Comparison of ENCODE assay signal across 19 cellular contexts in the genomic region with DNA sequence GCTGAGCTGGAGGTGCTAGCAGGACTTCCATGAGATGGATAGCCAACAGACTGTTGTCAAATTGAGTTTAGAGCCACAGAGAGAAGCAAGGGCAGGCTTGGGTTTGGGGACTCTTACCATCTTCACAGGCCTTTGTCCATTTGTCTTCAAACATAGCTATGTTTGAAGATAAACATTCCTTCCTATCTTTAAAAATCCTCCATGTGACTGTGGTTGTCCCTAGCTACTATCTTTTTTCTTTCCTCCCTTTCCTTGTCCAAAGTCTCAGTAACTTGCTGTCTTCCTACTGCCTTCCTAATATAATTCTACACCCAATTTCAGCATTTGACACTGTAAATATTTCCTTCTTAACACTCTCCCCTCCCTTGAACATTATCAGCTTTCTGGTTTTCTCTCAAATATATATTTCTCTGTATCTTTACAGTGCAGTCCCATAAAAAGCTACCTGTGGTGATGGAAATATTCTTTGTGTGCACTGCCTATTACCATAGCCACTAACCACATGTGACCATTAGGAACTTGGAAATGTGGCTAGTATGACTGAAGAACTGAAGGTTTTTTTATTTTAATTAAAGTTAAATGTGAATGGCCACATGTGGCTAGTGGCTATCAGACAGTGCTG. TPM values are rescaled to one million over a fixed set of nuclear protein-coding genes. Genes with fewer than 3 reads are reported as not detected.
DNase-seq lines count a peak whose midpoint lies in the region; ATAC-seq and TF ChIP-seq lines count a peak whose summit lies in the region.
"Had no signal": no experiment of that assay in that cellular context is flagged by ENCODE, and none has a peak within 500 bp of the region (broad histone marks: within the 10 kb centered on the region; RNA-seq: fewer than 3 reads in every experiment).

No MANE protein-coding gene starts in this region.

- CTCF ChIA-PET in activated CD8-positive, alpha-beta T cell treated with anti-CD3 and anti-CD28 coated beads, Interleukin-2, amount 10 ng/mL, durations not matched to agents 7 days and 5 days (lab: Charles Lee) = interaction anchor here (0.9 to 1.5 kb wide), 2 partner anchors 23 to 68 kb away, joined by 3 to 4 read pairs; no protein-coding TSS in a partner anchor

- no peak for DNase-seq in activated naive CD8-positive, alpha-beta T cell treated with anti-CD3 and anti-CD28 coated beads, Interleukin-2, amount 50 U/mL, for 24 hours
- no peak for DNase-seq in activated naive CD8-positive, alpha-beta T cell treated with anti-CD3 and anti-CD28 coated beads for 36 hours
- DNase-seq in OCI-M1 (lab: John Stamatoyannopoulos, UW) = peak; percentile 34
- DNase-seq in activated CD8-positive, alpha-beta T cell treated with anti-CD3 and anti-CD28 coated beads, Interleukin-2, amount 10 ng/mL, durations not matched to agents 7 days and 5 days = no peak
- no peak for DNase-seq in T-helper 1 cell
- DNase-seq: 8988T; CD4-positive, alpha-beta memory T cell; DMS79; H7; KBM-7; NCI-H1436; NCI-H2029 treated with DMSO at 0.1 percent for 48 hours; NCI-H2171 treated with DMSO at 0.1 percent for 48 hours; NCI-H446 treated with DMSO at 0.1 percent for 48 hours; NCI-H748 treated with DMSO at 0.1 percent for 48 hours; PC-3 had no signal

- H3K9me3 Mint-ChIP-seq in activated naive CD8-positive, alpha-beta T cell treated with anti-CD3 and anti-CD28 coated beads, Interleukin-2, amount 50 U/mL, for 24 hours = no peaks in the 10 kb centered on the region
- no peaks in the 10 kb centered on the region for H3K9me3 Mint-ChIP-seq in activated naive CD8-positive, alpha-beta T cell treated with anti-CD3 and anti-CD28 coated beads for 36 hours
- no peaks in the 10 kb centered on the region for H3K9me3 Mint-ChIP-seq in activated CD8-positive, alpha-beta T cell treated with anti-CD3 and anti-CD28 coated beads, Interleukin-2, amount 10 ng/mL, durations not matched to agents 7 days and 5 days (ENCODE audit: insufficient read depth)
- H3K9me3 Mint-ChIP-seq: CD4-positive, alpha-beta memory T cell had no signal

- H3K4me3 ChIP-seq in iPS-15b (ENCODE audit: low read depth, low read length) = peak overlapping the region; percentile 20

- H3K27me3 Mint-ChIP-seq in activated naive CD8-positive, alpha-beta T cell treated with anti-CD3 and anti-CD28 coated beads, Interleukin-2, amount 50 U/mL, for 24 hours = peaks cover 4% of the 10 kb centered on the region
- H3K27me3 Mint-ChIP-seq in activated naive CD8-positive, alpha-beta T cell treated with anti-CD3 and anti-CD28 coated beads for 36 hours = peaks cover 5% of the 10 kb centered on the region
- H3K27me3 Mint-ChIP-seq in activated CD8-positive, alpha-beta T cell treated with anti-CD3 and anti-CD28 coated beads, Interleukin-2, amount 10 ng/mL, durations not matched to agents 7 days and 5 days (ENCODE audit: low read depth) = peaks cover 1% of the 10 kb centered on the region

- no peak overlapping the region for H3K9ac ChIP-seq in iPS-15b (ENCODE audit: low read depth, low read length)

- no peak overlapping the region for H3K4me3 Mint-ChIP-seq in activated naive CD8-positive, alpha-beta T cell treated with anti-CD3 and anti-CD28 coated beads, Interleukin-2, amount 50 U/mL, for 24 hours
- no peak overlapping the region for H3K4me3 Mint-ChIP-seq in activated naive CD8-positive, alpha-beta T cell treated with anti-CD3 and anti-CD28 coated beads for 36 hours
- H3K4me3 Mint-ChIP-seq in activated CD8-positive, alpha-beta T cell treated with anti-CD3 and anti-CD28 coated beads, Interleukin-2, amount 10 ng/mL, durations not matched to agents 7 days and 5 days = no peak overlapping the region
- H3K4me3 Mint-ChIP-seq: CD4-positive, alpha-beta memory T cell had no signal

- TF ChIP-seq POLR2A in GM18505 (IDR thresholded peaks at IDR 0.05; ENCODE audit: borderline replicate concordance, extremely low read depth, insufficient read depth, insufficient read length) = no peak

- H3K27me3 ChIP-seq in iPS-15b (ENCODE audit: control insufficient read depth, insufficient read depth, low read length) = no peaks in the 10 kb centered on the region

- peak overlapping the region; percentile 29 for H3K27ac Mint-ChIP-seq in activated naive CD8-positive, alpha-beta T cell treated with anti-CD3 and anti-CD28 coated beads, Interleukin-2, amount 50 U/mL, for 24 hours
- no peak overlapping the region for H3K27ac Mint-ChIP-seq in activated naive CD8-positive, alpha-beta T cell treated with anti-CD3 and anti-CD28 coated beads for 36 hours
- no peak overlapping the region for H3K27ac Mint-ChIP-seq in activated CD8-positive, alpha-beta T cell treated with anti-CD3 and anti-CD28 coated beads, Interleukin-2, amount 10 ng/mL, durations not matched to agents 7 days and 5 days

- H3K36me3 Mint-ChIP-seq in activated naive CD8-positive, alpha-beta T cell treated with anti-CD3 and anti-CD28 coated beads, Interleukin-2, amount 50 U/mL, for 24 hours (ENCODE audit: low read depth) = peaks cover 2% of the 10 kb centered on the region
- peaks cover 3% of the 10 kb centered on the region for H3K36me3 Mint-ChIP-seq in activated naive CD8-positive, alpha-beta T cell treated with anti-CD3 and anti-CD28 coated beads for 36 hours
- H3K36me3 Mint-ChIP-seq in activated CD8-positive, alpha-beta T cell treated with anti-CD3 and anti-CD28 coated beads, Interleukin-2, amount 10 ng/mL, durations not matched to agents 7 days and 5 days (ENCODE audit: low read depth) = peaks cover 3% of the 10 kb centered on the region

- peaks cover 18% of the 10 kb centered on the region for H3K4me1 ChIP-seq in iPS-15b (ENCODE audit: control insufficient read depth, insufficient read depth, low read length)

- H3K9me3 ChIP-seq in iPS-15b (ENCODE audit: control insufficient read depth, insufficient read depth, low read length) = no peaks in the 10 kb centered on the region

- ATAC-seq in activated naive CD8-positive, alpha-beta T cell treated with anti-CD3 and anti-CD28 coated beads, Interleukin-2, amount 50 U/mL, for 24 hours = no peak
- ATAC-seq in GM18505 (IDR thresholded peaks at IDR 0.05; ENCODE audit: unreplicated experiment) (no peak), GM21390 (IDR thresholded peaks at IDR 0.05; ENCODE audit: unreplicated experiment) (no peak)
- ATAC-seq in activated CD8-positive, alpha-beta T cell treated with anti-CD3 and anti-CD28 coated beads, Interleukin-2, amount 10 ng/mL, durations not matched to agents 7 days and 5 days = no peak
- ATAC-seq: PC-3 had no signal

- H3K4me1 Mint-ChIP-seq in activated naive CD8-positive, alpha-beta T cell treated with anti-CD3 and anti-CD28 coated beads, Interleukin-2, amount 50 U/mL, for 24 hours = peaks cover 22% of the 10 kb centered on the region
- peaks cover 19% of the 10 kb centered on the region for H3K4me1 Mint-ChIP-seq in activated naive CD8-positive, alpha-beta T cell treated with anti-CD3 and anti-CD28 coated beads for 36 hours
- H3K4me1 Mint-ChIP-seq in activated CD8-positive, alpha-beta T cell treated with anti-CD3 and anti-CD28 coated beads, Interleukin-2, amount 10 ng/mL, durations not matched to agents 7 days and 5 days (ENCODE audit: low read depth) = peaks cover 15% of the 10 kb centered on the region

- no peaks in the 10 kb centered on the region for H3K36me3 ChIP-seq in iPS-15b (ENCODE audit: control insufficient read depth, insufficient read depth, low read length)

- POLR2A ChIA-PET in activated CD8-positive, alpha-beta T cell treated with anti-CD3 and anti-CD28 coated beads, Interleukin-2, amount 10 ng/mL, durations not matched to agents 7 days and 5 days (lab: Charles Lee) = no interaction called here

RNA-seq across cellular contexts. Expression of a gene that starts 5.4 kb away (rescaled TPM):
- total RNA-seq in activated naive CD8-positive, alpha-beta T cell treated with anti-CD3 and anti-CD28 coated beads for 36 hours = 10 to 100 TPM; 84.7 to 86.8 TPM
- 100 to 1,000 TPM in 1 of 2 experiments, 10 to 100 TPM in 1; 95.9 to 102 TPM for total RNA-seq in activated CD8-positive, alpha-beta T cell treated with anti-CD3 and anti-CD28 coated beads, Interleukin-2, amount 10 ng/mL, durations not matched to agents 7 days and 5 days
